9 cellular contexts compared by ENCODE assay signal in genomic region chr10:69644658-69645295, GRCh38. TPM values are rescaled to one million over a fixed set of nuclear protein-coding genes. Genes with fewer than 3 reads are reported as not detected.
A peak's percentile ranks its signal among the peaks of the same experiment; 100 is the strongest.
DNase-seq lines count a peak whose midpoint lies in the region; ATAC-seq, FAIRE-seq and TF ChIP-seq lines count a peak whose summit lies in the region.
"Had no signal": no experiment of that assay in that cellular context is flagged by ENCODE, and none has a peak within 500 bp of the region (broad histone marks: within the 10 kb centered on the region; RNA-seq: fewer than 3 reads in every experiment).

No MANE protein-coding gene starts in this region.

- H3K9me3 ChIP-seq in BE2C (no peaks in the 10 kb centered on the region), adrenal gland (replicated peaks in 1 of 3) (no peaks in the 10 kb centered on the region)

- DNase-seq in BE2C (peak; percentile 75), GM19239 (ENCODE audit: insufficient read length, low spot score) (peak; percentile 50), NCI-H526 treated with DMSO at 0.1 percent for 48 hours (lab: John Stamatoyannopoulos, UW) (peak; percentile 9), adrenal gland (peak; percentile 36 to 69 (median 49)), left cardiac atrium (peak; percentile 59), retina (peak; percentile 95)
- DNase-seq in effector CD4-positive, alpha-beta T cell, result no peak

- no peak for FAIRE-seq in GM19239 (lab: Jason Lieb, UNC)
- FAIRE-seq: islet of Langerhans had no signal

- 55 to 68% (median 58%) methylated on average over 9 to 13 of the region's 13 CpGs for WGBS in adrenal gland, 4 donors

- H3K4me3 ChIP-seq in BE2C (ENCODE audit: low read depth, low read length) (no peak overlapping the region), adrenal gland (no peak overlapping the region)

- ATAC-seq in left cardiac atrium (peak; percentile 57 to 69), HG03520 (IDR thresholded peaks at IDR 0.05; ENCODE audit: unreplicated experiment) (no peak)

- no peaks in the 10 kb centered on the region for H3K27me3 ChIP-seq in BE2C
- H3K27me3 ChIP-seq in adrenal gland, result no peaks in the 10 kb centered on the region

- H3K4me1 ChIP-seq in BE2C, result no peaks in the 10 kb centered on the region
- no peaks in the 10 kb centered on the region for H3K4me1 ChIP-seq in adrenal gland (replicated peaks in 1 of 2)

- TF ChIP-seq CTCF in BE2C (IDR thresholded peaks at IDR 0.05; ENCODE audit: low read depth, low read length), result peak; percentile 91
- TF ChIP-seq CTCF in adrenal gland (IDR thresholded peaks at IDR 0.05), result peak; percentile 61 to 74 (median 69)

- intact Hi-C loops in adrenal gland (cut with DNase I), result loop anchor here (5.0 to 10.0 kb wide), 5 partner anchors 70 to 273 kb away; partner anchors contain the start of gene COL13A1 (in 1 of the 2)
- intact Hi-C loops in left cardiac atrium (cut with DNase I), result loop anchor here (2.0 to 10.0 kb wide), 6 partner anchors 68 to 273 kb away; partner anchors contain the start of gene COL13A1 (in 1 of the 2)

- H3K27ac ChIP-seq in adrenal gland, result no peak overlapping the region

- H3K36me3 ChIP-seq in BE2C, result no peaks in the 10 kb centered on the region
- no peaks in the 10 kb centered on the region for H3K36me3 ChIP-seq in adrenal gland (replicated peaks in 1 of 2)

- no peak for TF ChIP-seq POLR2A in adrenal gland (IDR thresholded peaks at IDR 0.05)

RNA-seq across cellular contexts. Expression of gene FAM241B, which starts 14.7 kb away (rescaled TPM):
- polyA plus RNA-seq in BE2C (2012; ENCODE audit: insufficient read depth, insufficient read length, low read depth), result 23.3 TPM
- 1 to 10 TPM in 6 of 8 donors, not detected in 2; 1.4 to 3.4 (median 2.4) TPM for total RNA-seq in adrenal gland
- 1 to 10 TPM; 3.4 to 4.6 (median 4.0) TPM for polyA plus RNA-seq in adrenal gland
- total RNA-seq in left cardiac atrium, result 1 to 10 TPM; 3.7 to 6.7 TPM
